ENCODE assay signal across 28 cellular contexts in genomic region chr5:129413570-129413969, GRCh38. TPM values are rescaled to one million over a fixed set of nuclear protein-coding genes. Genes with fewer than 3 reads are reported as not detected.
"Had no signal": no experiment of that assay in that cellular context is flagged by ENCODE, and none has a peak within 500 bp of the region (broad histone marks: within the 10 kb centered on the region; RNA-seq: fewer than 3 reads in every experiment).

No MANE protein-coding gene starts in this region.

- H3K4me1 Mint-ChIP-seq: stimulated activated effector memory CD8-positive, alpha-beta T cell treated with anti-CD3 and anti-CD28 coated beads, Interleukin-12 subunit alpha, Interleukin-12 subunit beta, amount 100 ng/mL, for 72 hours; stimulated activated memory B cell treated with anti-CD40 and anti-IgM and Interleukin-4, amounts not matched to agents 10 μg/mL and 1 μg/mL and 100 μg/mL, for 72 hours; stimulated activated naive B cell treated with anti-CD40 and anti-IgM and Interleukin-4, amounts not matched to agents 10 μg/mL and 1 μg/mL and 100 μg/mL, for 72 hours; stimulated activated naive CD8-positive, alpha-beta T cell treated with anti-CD3 and anti-CD28 coated beads, Interleukin-15, amount 100 ng/mL, for 72 hours had no signal

- H3K36me3 ChIP-seq: stomach, suprapubic skin, thoracic aorta, thyroid gland, tibial artery, tibial nerve, transverse colon, upper lobe of left lung, upper lobe of right lung, uterus, vagina had no signal

- ATAC-seq: stimulated activated effector memory CD8-positive, alpha-beta T cell treated with anti-CD3 and anti-CD28 coated beads, Interleukin-12 subunit alpha, Interleukin-12 subunit beta, amount 100 ng/mL, for 72 hours; stimulated activated memory B cell treated with anti-CD40 and anti-IgM and Interleukin-4, amounts not matched to agents 10 μg/mL and 1 μg/mL and 100 μg/mL, for 72 hours; stimulated activated naive B cell treated with anti-CD40 and anti-IgM and Interleukin-4, amounts not matched to agents 10 μg/mL and 1 μg/mL and 100 μg/mL, for 72 hours; stimulated activated naive CD8-positive, alpha-beta T cell treated with anti-CD3 and anti-CD28 coated beads, Interleukin-15, amount 100 ng/mL, for 72 hours; stimulated activated naive CD8-positive, alpha-beta T cell treated with anti-CD3 and anti-CD28 coated beads, Interleukin-15, Interleukin-2, amounts not matched to agents 100 U/mL and 50 U/mL, for 24 hours; upper lobe of right lung had no signal

- H3K4me3 Mint-ChIP-seq: stimulated activated effector memory CD8-positive, alpha-beta T cell treated with anti-CD3 and anti-CD28 coated beads, Interleukin-12 subunit alpha, Interleukin-12 subunit beta, amount 100 ng/mL, for 72 hours; stimulated activated memory B cell treated with anti-CD40 and anti-IgM and Interleukin-4, amounts not matched to agents 10 μg/mL and 1 μg/mL and 100 μg/mL, for 72 hours; stimulated activated naive B cell treated with anti-CD40 and anti-IgM and Interleukin-4, amounts not matched to agents 10 μg/mL and 1 μg/mL and 100 μg/mL, for 72 hours; stimulated activated naive CD8-positive, alpha-beta T cell treated with anti-CD3 and anti-CD28 coated beads, Interleukin-15, amount 100 ng/mL, for 72 hours; stimulated activated naive CD8-positive, alpha-beta T cell treated with anti-CD3 and anti-CD28 coated beads, Interleukin-15, Interleukin-2, amounts not matched to agents 100 ng/mL and 50 ng/mL, for 24 hours; type B pancreatic cell had no signal

- H3K27me3 ChIP-seq: stomach, suprapubic skin, testis, thyroid gland, tibial artery, tibial nerve, transverse colon, upper lobe of left lung, upper lobe of right lung, uterus, vagina had no signal

- DNase-seq: stimulated activated CD4-positive, alpha-beta T cell treated with anti-CD3 and anti-CD28 coated beads, Interleukin-2, amount 100 ng/mL, for 48 hours; stimulated activated CD4-positive, alpha-beta T cell treated with anti-CD3 and anti-CD28 coated beads, Interleukin-4, amount 100 ng/mL, for 1 hour; stimulated activated CD4-positive, alpha-beta T cell treated with anti-CD3 and anti-CD28 coated beads, Interleukin-4, amount 100 ng/mL, for 24 hours; stimulated activated CD4-positive, alpha-beta T cell treated with anti-CD3 and anti-CD28 coated beads, Interleukin-4, amount 100 ng/mL, for 4 hours; stimulated activated CD8-positive, alpha-beta memory T cell treated with anti-CD3 and anti-CD28 coated beads, Interleukin-4, amount 100 ng/mL, for 48 hours; stimulated activated naive B cell treated with anti-CD40 and anti-IgM and Interleukin-4, amounts not matched to agents 10 μg/mL and 1 μg/mL and 100 μg/mL, for 72 hours; stimulated activated naive CD4-positive, alpha-beta T cell; stimulated activated naive CD4-positive, alpha-beta T cell treated with Interleukin-2 at 50 U/mL for 16 hours; stimulated activated naive CD8-positive, alpha-beta T cell treated with anti-CD3 and anti-CD28 coated beads, Interleukin-15, amount 100 ng/mL, for 72 hours; stimulated activated naive CD8-positive, alpha-beta T cell treated with anti-CD3 and anti-CD28 coated beads, Interleukin-15, Interleukin-2, amounts not matched to agents 100 U/mL and 50 U/mL, for 24 hours; stomach; substantia nigra; testis; thyroid gland; tibial artery; transverse colon; trophoblast cell; upper lobe of left lung; upper lobe of right lung; uterus had no signal

- H3K27me3 Mint-ChIP-seq: stimulated activated naive B cell treated with anti-CD40 and anti-IgM and Interleukin-4, amounts not matched to agents 10 μg/mL and 1 μg/mL and 100 μg/mL, for 72 hours; stimulated activated naive CD8-positive, alpha-beta T cell treated with anti-CD3 and anti-CD28 coated beads, Interleukin-15, amount 100 ng/mL, for 72 hours; stimulated activated naive CD8-positive, alpha-beta T cell treated with anti-CD3 and anti-CD28 coated beads, Interleukin-15, Interleukin-2, amounts not matched to agents 100 ng/mL and 50 ng/mL, for 24 hours had no signal

- H3K27ac Mint-ChIP-seq: stimulated activated effector memory CD8-positive, alpha-beta T cell treated with anti-CD3 and anti-CD28 coated beads, Interleukin-12 subunit alpha, Interleukin-12 subunit beta, amount 100 ng/mL, for 72 hours; stimulated activated memory B cell treated with anti-CD40 and anti-IgM and Interleukin-4, amounts not matched to agents 10 μg/mL and 1 μg/mL and 100 μg/mL, for 72 hours; stimulated activated naive B cell treated with anti-CD40 and anti-IgM and Interleukin-4, amounts not matched to agents 10 μg/mL and 1 μg/mL and 100 μg/mL, for 72 hours; stimulated activated naive CD8-positive, alpha-beta T cell treated with anti-CD3 and anti-CD28 coated beads, Interleukin-15, amount 100 ng/mL, for 72 hours; stimulated activated naive CD8-positive, alpha-beta T cell treated with anti-CD3 and anti-CD28 coated beads, Interleukin-15, Interleukin-2, amounts not matched to agents 100 ng/mL and 50 ng/mL, for 24 hours; type B pancreatic cell had no signal

- H3K36me3 Mint-ChIP-seq: stimulated activated effector memory CD8-positive, alpha-beta T cell treated with anti-CD3 and anti-CD28 coated beads, Interleukin-12 subunit alpha, Interleukin-12 subunit beta, amount 100 ng/mL, for 72 hours; stimulated activated memory B cell treated with anti-CD40 and anti-IgM and Interleukin-4, amounts not matched to agents 10 μg/mL and 1 μg/mL and 100 μg/mL, for 72 hours; stimulated activated naive B cell treated with anti-CD40 and anti-IgM and Interleukin-4, amounts not matched to agents 10 μg/mL and 1 μg/mL and 100 μg/mL, for 72 hours had no signal

- H3K4me1 ChIP-seq: stomach, suprapubic skin, testis, thyroid gland, tibial artery, tibial nerve, transverse colon, upper lobe of left lung, upper lobe of right lung, uterus, vagina had no signal

- H3K27ac ChIP-seq: stomach, suprapubic skin, testis, thoracic aorta, thyroid gland, tibial artery, tibial nerve, transverse colon, upper lobe of left lung, upper lobe of right lung, uterus, vagina had no signal

- H3K9me3 ChIP-seq: testis, thoracic aorta, thyroid gland, tibial artery, transverse colon, upper lobe of left lung, upper lobe of right lung, vagina had no signal

- H3K4me3 ChIP-seq: stomach, suprapubic skin, testis, thoracic aorta, thyroid gland, tibial artery, tibial nerve, transverse colon, upper lobe of left lung, upper lobe of right lung, uterus, vagina had no signal

RNA-seq across cellular contexts. Expression of gene ADAMTS19, which starts 46.5 kb away (rescaled TPM):
- total RNA-seq: suprapubic skin, thyroid gland, upper lobe of right lung had no signal
